32 cellular contexts compared by ENCODE assay signal in the genomic region with DNA sequence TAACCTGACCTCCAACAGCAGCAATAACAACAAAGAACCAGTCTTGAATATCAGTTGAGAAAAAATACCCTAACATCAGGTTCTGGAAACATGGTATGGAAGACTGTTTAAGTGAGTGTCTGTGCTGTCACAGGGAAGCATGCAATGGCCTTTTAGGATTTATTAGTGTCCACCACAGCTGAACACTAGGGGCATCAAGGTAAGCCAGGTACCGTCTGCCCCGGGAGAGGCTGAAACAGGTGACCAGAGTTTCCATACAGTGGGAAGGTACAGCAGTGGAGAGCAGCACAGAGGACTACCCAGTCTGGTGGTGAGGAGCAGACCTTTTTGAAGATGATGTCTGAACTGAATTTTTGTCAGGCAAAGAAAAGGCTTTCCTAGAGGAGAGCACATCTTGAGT. TPM values are rescaled to one million over a fixed set of nuclear protein-coding genes. Genes with fewer than 3 reads are reported as not detected.
DNase-seq lines count a peak whose midpoint lies in the region; ATAC-seq and TF ChIP-seq lines count a peak whose summit lies in the region.
"Had no signal": no experiment of that assay in that cellular context is flagged by ENCODE, and none has a peak within 500 bp of the region (broad histone marks: within the 10 kb centered on the region; RNA-seq: fewer than 3 reads in every experiment).

No MANE protein-coding gene starts in this region.

- BruUV-seq in HCT116 (replicated peaks; lab: Mats Ljungman, UMichigan), result no TSS peak

- POLR2A ChIA-PET in HCT116 (lab: Charles Lee) (no interaction called here), T-cell (lab: Charles Lee) (interaction anchor here in 1 of 2 donors (0.6 kb wide), 1 partner anchor 9 kb away, joined by 3 read pairs; no protein-coding TSS in a partner anchor)

- ATAC-seq in HCT116, result peak; percentile 88
- peak; percentile 14 for ATAC-seq in mucosa of descending colon
- no peak for ATAC-seq in T-cell (replicated peaks in 1 of 4)
- ATAC-seq: activated T-cell treated with anti-CD3 and anti-CD28 coated beads, Interleukin-2, amount 50 U/mL, for 72 hours; left lung; sciatic nerve; stimulated activated naive CD8-positive, alpha-beta T cell treated with anti-CD3 and anti-CD28 coated beads, Interleukin-15, amount 100 ng/mL, for 72 hours had no signal

- H3K4me3 ChIP-seq in HCT116 (replicated peaks in 1 of 2; ENCODE audit: low read depth in 1 of 2, low read length in 2 of 2) (no peak overlapping the region), WERI-Rb-1 (ENCODE audit: low read depth, low read length) (no peak overlapping the region), mucosa of descending colon (no peak overlapping the region)
- H3K4me3 ChIP-seq: left lung, vagina had no signal

- TF ChIP-seq RAD21 in HCT116 (IDR thresholded peaks at IDR 0.05; ENCODE audit: low read depth), result no peak

- H3K36me3 Mint-ChIP-seq in T-cell, result peaks cover 9% of the 10 kb centered on the region
- H3K36me3 Mint-ChIP-seq: CD14-positive monocyte had no signal

- peaks cover under 1 to 4% (median 3%) of the 10 kb centered on the region in 3 donors for H3K9me3 Mint-ChIP-seq in T-cell

- H3K4me2 ChIP-seq in HCT116 (ENCODE audit: low read length), result no peak overlapping the region
- H3K4me2 ChIP-seq: KMS-11 had no signal

- no peaks in the 10 kb centered on the region for H3K9me2 ChIP-seq in HCT116 (ENCODE audit: insufficient read depth)

- no peak overlapping the region for H3K4me3 Mint-ChIP-seq in T-cell
- H3K4me3 Mint-ChIP-seq: activated T-cell treated with anti-CD3 and anti-CD28 coated beads, Interleukin-2, amount 50 U/mL, for 72 hours; CD14-positive monocyte; memory B cell; stimulated activated naive CD8-positive, alpha-beta T cell treated with anti-CD3 and anti-CD28 coated beads, Interleukin-15, amount 100 ng/mL, for 72 hours had no signal

- H3K36me3 ChIP-seq in HCT116 (ENCODE audit: control insufficient read depth in 1 of 2, insufficient read depth in 2 of 2, low read length in 2 of 2) (no peaks in the 10 kb centered on the region; a peak in 1 of 4 replicates), WERI-Rb-1 (peaks cover 6% of the 10 kb centered on the region), mucosa of descending colon (ENCODE audit: low read depth) (no peaks in the 10 kb centered on the region)
- H3K36me3 ChIP-seq: left lung, vagina had no signal

- no peaks in the 10 kb centered on the region for H3K27me3 Mint-ChIP-seq in T-cell
- H3K27me3 Mint-ChIP-seq: memory B cell; stimulated activated naive CD8-positive, alpha-beta T cell treated with anti-CD3 and anti-CD28 coated beads, Interleukin-15, amount 100 ng/mL, for 72 hours had no signal

- DNase-seq in HCT116 (ENCODE audit: low read depth, low spot score), result no peak
- DNase-seq in WERI-Rb-1, result no peak
- no peak for DNase-seq in mucosa of descending colon
- no peak for DNase-seq in T-cell
- DNase-seq in anterior cingulate cortex (lab: John Stamatoyannopoulos, UW), result no peak
- no peak for DNase-seq in NCI-H510A (lab: John Stamatoyannopoulos, UW)
- DNase-seq: activated CD4-positive, alpha-beta T cell treated with anti-CD3 and anti-CD28 coated beads, Interleukin-2, amount 50 U/mL, for 48 hours; activated CD4-positive, CD25-positive, alpha-beta regulatory T cell treated with anti-CD3 and anti-CD28 coated beads, Interleukin-2, amount 50 U/mL, for 72 hours; activated T-cell treated with anti-CD3 and anti-CD28 coated beads, Interleukin-2, amount 50 U/mL, for 72 hours; central memory CD4-positive, alpha-beta T cell; cortex of kidney; DND-41; effector memory CD4-positive, alpha-beta T cell; GOT3; islet precursor cell; left lung; MM.1S; NCI-H1105 treated with DMSO at 0.1 percent for 48 hours; NCI-H2029 treated with DMSO at 0.1 percent for 48 hours; NCI-H2227 treated with DMSO at 0.1 percent for 48 hours; NCI-H69; RPMI8226; stimulated activated CD4-positive, alpha-beta T cell treated with anti-CD3 and anti-CD28 coated beads, Interleukin-12 subunit alpha, Interleukin-12 subunit beta, amount 100 ng/mL, for 4 hours; stimulated activated CD4-positive, alpha-beta T cell treated with anti-CD3 and anti-CD28 coated beads, Interleukin-2, amount 100 ng/mL, for 48 hours; stimulated activated naive CD8-positive, alpha-beta T cell treated with anti-CD3 and anti-CD28 coated beads, Interleukin-15, amount 100 ng/mL, for 72 hours had no signal

- H3K27ac ChIP-seq in C4-2B (no peak overlapping the region), HCT116 (ENCODE audit: low read depth, low read length) (no peak overlapping the region), WERI-Rb-1 (no peak overlapping the region)
- H3K27ac ChIP-seq: KMS-11, left lung, vagina had no signal

- H4K20me1 ChIP-seq in HCT116 (ENCODE audit: insufficient read depth), result no peaks in the 10 kb centered on the region

- peak; percentile 18 for TF ChIP-seq CTCF in C4-2B (conservative IDR thresholded peaks at IDR 0.05)
- TF ChIP-seq CTCF in HCT116 (IDR thresholded peaks at IDR 0.05 in 2 of 3, conservative IDR thresholded peaks at IDR 0.05 in 1 of 3; ENCODE audit: borderline replicate concordance in 1 of 3, insufficient read depth in 1 of 3, low read depth in 2 of 3, low read length in 2 of 3), result peak in 2 of 3 experiments; percentile 41 to 49; a peak in 4 of 6 replicates
- TF ChIP-seq CTCF in WERI-Rb-1 (IDR thresholded peaks at IDR 0.05; ENCODE audit: low read depth, low read length), result peak; percentile 29; the same call in 1 of the 2 replicates
- TF ChIP-seq CTCF in mucosa of descending colon (IDR thresholded peaks at IDR 0.05), result no peak

- H3K79me2 ChIP-seq in HCT116 (ENCODE audit: insufficient read depth, low read length), result no peaks in the 10 kb centered on the region

- TF ChIP-seq POLR2A in HCT116 (IDR thresholded peaks at IDR 0.05; ENCODE audit: borderline replicate concordance, extremely low read depth, insufficient read depth, insufficient read length), result no peak

- H3K4me1 Mint-ChIP-seq in T-cell, result peaks cover 0 to 10% (median 6%) of the 10 kb centered on the region in 3 donors
- H3K4me1 Mint-ChIP-seq: CD14-positive monocyte; memory B cell; stimulated activated naive CD8-positive, alpha-beta T cell treated with anti-CD3 and anti-CD28 coated beads, Interleukin-15, amount 100 ng/mL, for 72 hours had no signal

- RAD21 ChIA-PET in HCT116 (lab: Charles Lee; ENCODE audit: low non-redundant PET in 1 of 2, low total read pairs in 2 of 2, uncharacterized antibody in 2 of 2, unreplicated experiment in 2 of 2), result no interaction called here

- H3K4me1 ChIP-seq in HCT116 (ENCODE audit: control insufficient read depth in 1 of 2, insufficient read depth in 2 of 2, low read length in 2 of 2), result no peaks in the 10 kb centered on the region
- H3K4me1 ChIP-seq in mucosa of descending colon (ENCODE audit: low read depth), result no peaks in the 10 kb centered on the region
- H3K4me1 ChIP-seq: Caco-2, left lung, vagina had no signal

- CTCF ChIA-PET in HCT116 (lab: Charles Lee) (no interaction called here), T-cell (lab: Charles Lee) (interaction anchor here in 1 of 2 donors (0.6 kb wide), 1 partner anchor 1821 kb away, joined by 11 read pairs; no protein-coding TSS in a partner anchor)

- H3K27me3 ChIP-seq in HCT116 (ENCODE audit: insufficient read depth, low read length) (no peaks in the 10 kb centered on the region), WERI-Rb-1 (ENCODE audit: insufficient read depth, low read depth, severe bottlenecking) (no peaks in the 10 kb centered on the region)
- H3K27me3 ChIP-seq: left lung, vagina had no signal

- no peak overlapping the region for H2AFZ ChIP-seq in HCT116 (ENCODE audit: low read depth, low read length, poor library complexity, severe bottlenecking)

- no peak overlapping the region for H3K9ac ChIP-seq in HCT116 (ENCODE audit: low read length)
- H3K9ac ChIP-seq: KMS-11 had no signal

- intact Hi-C loops in HCT116 (cut with micrococcal nuclease), result no loop called here
- intact Hi-C loops in mucosa of descending colon (cut with DNase I, micrococcal nuclease), result no loop called here

- no peak overlapping the region for H3K27ac Mint-ChIP-seq in T-cell
- H3K27ac Mint-ChIP-seq: activated T-cell treated with anti-CD3 and anti-CD28 coated beads, Interleukin-2, amount 50 U/mL, for 72 hours; CD14-positive monocyte; memory B cell; stimulated activated naive CD8-positive, alpha-beta T cell treated with anti-CD3 and anti-CD28 coated beads, Interleukin-15, amount 100 ng/mL, for 72 hours had no signal

- no peaks in the 10 kb centered on the region for H3K9me3 ChIP-seq in HCT116 (ENCODE audit: control insufficient read depth in 1 of 2, insufficient read depth in 1 of 2, low read depth in 1 of 2, low read length in 2 of 2)
- H3K9me3 ChIP-seq in WERI-Rb-1 (ENCODE audit: severe bottlenecking), result no peaks in the 10 kb centered on the region
- H3K9me3 ChIP-seq in mucosa of descending colon, result no peaks in the 10 kb centered on the region
- H3K9me3 ChIP-seq: Caco-2, left lung, vagina had no signal

TF ChIP-seq in HCT116, 20 proteins besides CTCF, POLR2A, EP300 and RAD21 (continues in another document):
- TF ChIP-seq TCF7L2 (IDR thresholded peaks at IDR 0.05; ENCODE audit: borderline replicate concordance, extremely low read depth, insufficient read depth, insufficient read length) (no peak), EZH2 (IDR thresholded peaks at IDR 0.05) (no peak)
- TF ChIP-seq, protein P1, sequence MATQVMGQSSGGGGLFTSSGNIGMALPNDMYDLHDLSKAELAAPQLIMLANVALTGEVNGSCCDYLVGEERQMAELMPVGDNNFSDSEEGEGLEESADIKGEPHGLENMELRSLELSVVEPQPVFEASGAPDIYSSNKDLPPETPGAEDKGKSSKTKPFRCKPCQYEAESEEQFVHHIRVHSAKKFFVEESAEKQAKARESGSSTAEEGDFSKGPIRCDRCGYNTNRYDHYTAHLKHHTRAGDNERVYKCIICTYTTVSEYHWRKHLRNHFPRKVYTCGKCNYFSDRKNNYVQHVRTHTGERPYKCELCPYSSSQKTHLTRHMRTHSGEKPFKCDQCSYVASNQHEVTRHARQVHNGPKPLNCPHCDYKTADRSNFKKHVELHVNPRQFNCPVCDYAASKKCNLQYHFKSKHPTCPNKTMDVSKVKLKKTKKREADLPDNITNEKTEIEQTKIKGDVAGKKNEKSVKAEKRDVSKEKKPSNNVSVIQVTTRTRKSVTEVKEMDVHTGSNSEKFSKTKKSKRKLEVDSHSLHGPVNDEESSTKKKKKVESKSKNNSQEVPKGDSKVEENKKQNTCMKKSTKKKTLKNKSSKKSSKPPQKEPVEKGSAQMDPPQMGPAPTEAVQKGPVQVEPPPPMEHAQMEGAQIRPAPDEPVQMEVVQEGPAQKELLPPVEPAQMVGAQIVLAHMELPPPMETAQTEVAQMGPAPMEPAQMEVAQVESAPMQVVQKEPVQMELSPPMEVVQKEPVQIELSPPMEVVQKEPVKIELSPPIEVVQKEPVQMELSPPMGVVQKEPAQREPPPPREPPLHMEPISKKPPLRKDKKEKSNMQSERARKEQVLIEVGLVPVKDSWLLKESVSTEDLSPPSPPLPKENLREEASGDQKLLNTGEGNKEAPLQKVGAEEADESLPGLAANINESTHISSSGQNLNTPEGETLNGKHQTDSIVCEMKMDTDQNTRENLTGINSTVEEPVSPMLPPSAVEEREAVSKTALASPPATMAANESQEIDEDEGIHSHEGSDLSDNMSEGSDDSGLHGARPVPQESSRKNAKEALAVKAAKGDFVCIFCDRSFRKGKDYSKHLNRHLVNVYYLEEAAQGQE (IDR thresholded peaks at IDR 0.05; ENCODE audit: low read depth), result no peak

RNA-seq across cellular contexts. Expression of gene ZDHHC23, which starts 18.4 kb away (rescaled TPM):
- total RNA-seq in HCT116 (2021; ENCODE audit: unreplicated experiment), result 22.8 TPM
- 4.2 and 5.9 TPM in 2 replicates for polyA plus RNA-seq in HCT116 (2012)
- 10 to 100 TPM; 31.4 to 66.7 (median 36.1) TPM for total RNA-seq in mucosa of descending colon
- 1 to 10 TPM; 4.4 to 7.2 (median 5.4) TPM for total RNA-seq in T-cell

Comparison
In these comparisons a context has a peak if more than half of its experiments do, and no peak if none do; other contexts are left out.
1. ATAC-seq: peak in HCT116 (single experiment) and mucosa of descending colon (single experiment); none in T-cell (0 of 4).